8 cellular contexts compared by ENCODE assay signal in the genomic region with DNA sequence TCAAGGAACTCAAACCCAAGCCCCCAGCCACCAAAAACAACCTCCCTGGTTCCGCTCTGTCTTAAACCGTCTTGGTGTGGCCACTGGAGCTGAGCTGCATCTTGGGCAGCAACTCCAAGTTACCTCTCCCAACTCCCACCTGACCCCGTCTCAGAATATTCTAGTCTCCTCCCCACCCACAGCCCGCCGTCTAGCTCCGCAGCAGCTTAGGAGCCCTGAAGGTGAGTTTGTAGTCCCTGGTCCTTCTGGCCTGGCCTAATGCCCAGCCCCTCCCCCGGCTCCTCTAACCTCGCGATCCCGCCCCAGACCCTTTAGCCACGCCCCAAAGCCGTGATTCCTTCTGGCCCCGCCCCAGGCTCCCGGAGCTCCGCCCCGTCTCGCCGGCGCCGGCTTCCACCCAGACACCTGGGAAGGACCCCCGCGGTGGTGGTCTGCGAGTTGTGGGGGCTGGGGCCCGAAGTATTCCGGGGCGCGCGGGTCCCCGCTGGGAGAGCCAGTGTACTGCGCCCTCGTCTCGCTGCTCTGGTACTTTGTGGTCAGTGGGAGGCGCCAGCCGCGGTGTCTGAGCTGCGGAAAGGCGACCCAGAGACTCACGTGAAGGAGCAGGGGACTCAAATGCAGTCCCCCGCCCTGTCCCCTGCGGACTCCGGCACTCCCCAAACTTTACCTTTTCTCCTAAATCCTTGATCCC. TPM values are rescaled to one million over a fixed set of nuclear protein-coding genes. Genes with fewer than 3 reads are reported as not detected.
DNase-seq lines count a peak whose midpoint lies in the region; ATAC-seq and TF ChIP-seq lines count a peak whose summit lies in the region.

No MANE protein-coding gene starts in this region.

- CTCF ChIA-PET in A673 (lab: Charles Lee), result interaction anchor here (1.4 to 1.7 kb wide), 2 partner anchors 20 to 26 kb away, joined by 3 to 10 read pairs; a partner anchor contains a TSS

- DNase-seq in A673 (ENCODE audit: low spot score) (peak; percentile 51), H7 (peak; percentile 97), RPMI7951 (ENCODE audit: low read depth) (peak; percentile 62), activated gamma-delta T cell (lab: John Stamatoyannopoulos, UW) (peak; percentile 38), Right ventricle myocardium inferior (ENCODE audit: missing footprints) (peak; percentile 76), retinal pigment epithelial cell (ENCODE audit: low read depth) (no peak)

- no peaks in the 10 kb centered on the region for H3K9me3 ChIP-seq in A673 (ENCODE audit: low read depth, low read length, poor library complexity, severe bottlenecking)

- BruUV-seq in A673 (replicated peaks; lab: Mats Ljungman, UMichigan), result TSS peak; percentile 17

- peak; percentile 48 for TF ChIP-seq CTCF in A673 (conservative IDR thresholded peaks at IDR 0.05; ENCODE audit: low read depth, low read length)
- peak; percentile 33 for TF ChIP-seq CTCF in retinal pigment epithelial cell (conservative IDR thresholded peaks at IDR 0.05; ENCODE audit: low read depth, low read length)

- H3K27me3 ChIP-seq in A673 (replicated peaks; ENCODE audit: insufficient read depth, low read depth, low read length, poor library complexity) (no peaks in the 10 kb centered on the region), H7 (ENCODE audit: control insufficient read depth, insufficient read depth, low read length) (peaks cover 30% of the 10 kb centered on the region)

- peaks cover 15% of the 10 kb centered on the region for H3K4me1 ChIP-seq in A673 (ENCODE audit: insufficient read depth, low read length, poor library complexity, severe bottlenecking)

- H3K27ac ChIP-seq in A673 (ENCODE audit: low read depth, low read length, poor library complexity, severe bottlenecking), result no peak overlapping the region

- H3K4me3 ChIP-seq in A673 (ENCODE audit: low read depth, low read length, poor library complexity, severe bottlenecking) (peak overlapping the region; percentile 49), H7 (ENCODE audit: insufficient read depth, low read depth, low read length) (peak overlapping the region; percentile 57), retinal pigment epithelial cell (ENCODE audit: low read length) (peak overlapping the region; percentile 37)

- H3K36me3 ChIP-seq in A673 (ENCODE audit: insufficient read depth, low read length, poor library complexity, severe bottlenecking) (peaks cover 10% of the 10 kb centered on the region), H7 (replicated peaks; ENCODE audit: control insufficient read depth, insufficient read depth, low read length) (peaks cover 8% of the 10 kb centered on the region)

- intact Hi-C loops in A673 (cut with micrococcal nuclease; ENCODE audit: unreplicated experiment) (no loop called here), Right ventricle myocardium inferior (cut with DNase I) (loop anchor here (5.0 kb wide), 1 partner anchor 68 kb away; a partner anchor contains a TSS)

- ATAC-seq in Right ventricle myocardium inferior, result peak; percentile 64
- no peak for ATAC-seq in GM21381 (IDR thresholded peaks at IDR 0.05; ENCODE audit: unreplicated experiment)
- ATAC-seq in HG02852 (IDR thresholded peaks at IDR 0.05; ENCODE audit: unreplicated experiment), result no peak

- POLR2A ChIA-PET in A673 (lab: Charles Lee; ENCODE audit: low non-redundant PET), result no interaction called here

RNA-seq across cellular contexts. Expression of a gene that starts 2.5 kb away (rescaled TPM):
- total RNA-seq in A673 (2021) (not detected in 2 replicates), Right ventricle myocardium inferior (not detected)
- not detected in 2 replicates for total RNA-seq in H7 (2014; rRNA removed; shearing (Covaris generic))
- total RNA-seq in RPMI7951 (2014; rRNA removed; shearing (Covaris generic)), result 0.68 TPM in 1 of 2 replicates, not detected in the other

RNA-seq across cellular contexts. Expression of a gene that starts 4.7 kb away (rescaled TPM):
- total RNA-seq in A673 (2021), result not detected in 2 replicates
- total RNA-seq in H7 (2014; rRNA removed; shearing (Covaris generic)), result not detected in 2 replicates
- total RNA-seq in RPMI7951 (2014; rRNA removed; shearing (Covaris generic)), result not detected in 2 replicates
- not detected for total RNA-seq in Right ventricle myocardium inferior

RNA-seq across cellular contexts. Expression of a gene that starts 12.3 kb away (rescaled TPM):
- total RNA-seq in A673 (2021) (not detected in 2 replicates), Right ventricle myocardium inferior (not detected)
- 1.4 TPM in 1 of 2 replicates, not detected in the other for total RNA-seq in H7 (2014; rRNA removed; shearing (Covaris generic))
- total RNA-seq in RPMI7951 (2014; rRNA removed; shearing (Covaris generic)), result not detected in 2 replicates

RNA-seq across cellular contexts. Expression of a gene that starts 17.3 kb away (rescaled TPM):
- not detected in 2 replicates for total RNA-seq in A673 (2021)
- total RNA-seq in H7 (2014; rRNA removed; shearing (Covaris generic)), result not detected in 2 replicates
- total RNA-seq in RPMI7951 (2014; rRNA removed; shearing (Covaris generic)), result not detected in 2 replicates
- not detected for total RNA-seq in Right ventricle myocardium inferior

RNA-seq across cellular contexts. Expression of a gene that starts 24.3 kb away (rescaled TPM):
- total RNA-seq in A673 (2021) (not detected in 2 replicates), Right ventricle myocardium inferior (not detected)
- not detected in 2 replicates for total RNA-seq in H7 (2014; rRNA removed; shearing (Covaris generic))
- total RNA-seq in RPMI7951 (2014; rRNA removed; shearing (Covaris generic)), result not detected in 2 replicates
